16 cellular contexts compared by ENCODE assay signal in genomic region chr19:5563941-5564612, GRCh38. TPM values are rescaled to one million over a fixed set of nuclear protein-coding genes. Genes with fewer than 3 reads are reported as not detected.
DNase-seq lines count a peak whose midpoint lies in the region; ATAC-seq and TF ChIP-seq lines count a peak whose summit lies in the region.
"Had no signal": no experiment of that assay in that cellular context is flagged by ENCODE, and none has a peak within 500 bp of the region (broad histone marks: within the 10 kb centered on the region; RNA-seq: fewer than 3 reads in every experiment).

No MANE protein-coding gene starts in this region.

- H3K4ac ChIP-seq in mesenchymal stem cell (ENCODE audit: low read depth in 1 of 2, low read length in 2 of 2) = no peak overlapping the region

- peaks cover 0 to 16% (median 7%) of the 10 kb centered on the region in 10 experiments; a peak in 11 of 20 replicates for H3K4me1 ChIP-seq in BLaER1 treated with 17β-estradiol and CSF1 and Interleukin-3, amounts not matched to agents 10 nM and 100 nM
- H3K4me1 ChIP-seq in mesenchymal stem cell (ENCODE audit: control insufficient read depth, insufficient read depth, low read depth, low read length) = peaks cover 8% of the 10 kb centered on the region
- H3K4me1 ChIP-seq in heart left ventricle = peaks cover 0 to 5% (median 0%) of the 10 kb centered on the region in 12 donors
- H3K4me1 ChIP-seq: psoas muscle had no signal

- intact Hi-C loops in heart left ventricle (cut with DNase I) = no loop called here

- H2BK120ac ChIP-seq in mesenchymal stem cell (ENCODE audit: low read depth, low read length) = no peak overlapping the region

- no peak overlapping the region for H3K4me3 ChIP-seq in BLaER1 treated with 17β-estradiol and CSF1 and Interleukin-3, amounts not matched to agents 10 nM and 100 nM
- no peak overlapping the region for H3K4me3 ChIP-seq in mesenchymal stem cell (ENCODE audit: insufficient read depth in 1 of 2, low read depth in 1 of 2, low read length in 2 of 2)
- H3K4me3 ChIP-seq in heart left ventricle = no peak overlapping the region
- H3K4me3 ChIP-seq: psoas muscle, SK-N-MC had no signal

- peak overlapping the region in 2 of 11 experiments; percentile 2 to 7; a peak in 1 of 22 replicates for H3K27ac ChIP-seq in BLaER1 treated with 17β-estradiol and CSF1 and Interleukin-3, amounts not matched to agents 10 nM and 100 nM
- H3K27ac ChIP-seq in mesenchymal stem cell (ENCODE audit: low read length, poor library complexity, severe bottlenecking) (no peak overlapping the region), heart left ventricle (no peak overlapping the region)
- H3K27ac ChIP-seq: psoas muscle, SK-N-MC had no signal

- no peak overlapping the region for H4K91ac ChIP-seq in mesenchymal stem cell (ENCODE audit: low read length)

- H2BK12ac ChIP-seq in mesenchymal stem cell (ENCODE audit: low read length in 2 of 2) = no peak overlapping the region

- H2AFZ ChIP-seq in mesenchymal stem cell (ENCODE audit: low read depth, low read length) = no peak overlapping the region

- peaks cover 8 to 14% (median 10%) of the 10 kb centered on the region in 11 experiments for H3K9me3 ChIP-seq in BLaER1 treated with 17β-estradiol and CSF1 and Interleukin-3, amounts not matched to agents 10 nM and 100 nM (replicated peaks in 1 of 11)
- H3K9me3 ChIP-seq in mesenchymal stem cell (ENCODE audit: control insufficient read depth, low read length) (peaks cover 11% of the 10 kb centered on the region), heart left ventricle (peaks cover 0 to 12% (median 4%) of the 10 kb centered on the region in 12 donors)

- no peak overlapping the region for H3K23ac ChIP-seq in mesenchymal stem cell (ENCODE audit: low read length in 2 of 2)

- H2BK5ac ChIP-seq in mesenchymal stem cell (ENCODE audit: low read depth, low read length, poor library complexity, severe bottlenecking) = no peak overlapping the region

- 62% methylated on average over 14 of the region's 14 CpGs for WGBS in mesenchymal stem cell
- 32 to 44% (median 35%) methylated on average over 13 to 14 of the region's 14 CpGs for WGBS in heart left ventricle, 4 donors

- no peak overlapping the region; a peak in 1 of 22 replicates for H3K9ac ChIP-seq in BLaER1 treated with 17β-estradiol and CSF1 and Interleukin-3, amounts not matched to agents 10 nM and 100 nM
- H3K9ac ChIP-seq in mesenchymal stem cell (ENCODE audit: low read length) = no peak overlapping the region

- H2BK15ac ChIP-seq in mesenchymal stem cell (ENCODE audit: low read depth, poor library complexity, severe bottlenecking) = no peak overlapping the region

- H3K4me2 ChIP-seq in BLaER1 treated with 17β-estradiol and CSF1 and Interleukin-3, amounts not matched to agents 10 nM and 100 nM = peak overlapping the region in 8 of 11 experiments; percentile 10 to 37 (median 24); a peak in 6 of 22 replicates
- no peak overlapping the region for H3K4me2 ChIP-seq in mesenchymal stem cell (ENCODE audit: low read length, poor library complexity, severe bottlenecking)

- no peaks in the 10 kb centered on the region for H3K79me1 ChIP-seq in mesenchymal stem cell (replicated peaks; ENCODE audit: low read length, poor library complexity, severe bottlenecking)

- peaks cover 13% of the 10 kb centered on the region; the same call in 1 of the 2 replicates for H3K9me3 Mint-ChIP-seq in HFFc6

- no peaks in the 10 kb centered on the region; a peak in 1 of 22 replicates for H3K36me3 ChIP-seq in BLaER1 treated with 17β-estradiol and CSF1 and Interleukin-3, amounts not matched to agents 10 nM and 100 nM
- H3K36me3 ChIP-seq in mesenchymal stem cell (ENCODE audit: control insufficient read depth in 1 of 2, insufficient read depth in 2 of 2, low read depth in 1 of 2, low read length in 2 of 2) = no peaks in the 10 kb centered on the region
- H3K36me3 ChIP-seq in heart left ventricle = no peaks in the 10 kb centered on the region

- no peaks in the 10 kb centered on the region for H3K4me1 Mint-ChIP-seq in HFFc6 (ENCODE audit: low read depth)

- no peak overlapping the region for H4K8ac ChIP-seq in mesenchymal stem cell (ENCODE audit: low read length)

- TF ChIP-seq CTCF in HFFc6 (IDR thresholded peaks at IDR 0.05) = no peak
- no peak for TF ChIP-seq CTCF in heart left ventricle (IDR thresholded peaks at IDR 0.05)

- no peak overlapping the region for H3K18ac ChIP-seq in mesenchymal stem cell (ENCODE audit: low read depth in 1 of 2, low read length in 2 of 2)

- no peaks in the 10 kb centered on the region for H3K27me3 ChIP-seq in BLaER1 treated with 17β-estradiol and CSF1 and Interleukin-3, amounts not matched to agents 10 nM and 100 nM
- H3K27me3 ChIP-seq in mesenchymal stem cell (ENCODE audit: control insufficient read depth in 1 of 2, insufficient read depth in 1 of 2, low read length in 2 of 2) = peaks cover 51 to 81% of the 10 kb centered on the region in 2 experiments
- peaks cover 7 to 71% (median 23%) of the 10 kb centered on the region in 9 donors for H3K27me3 ChIP-seq in heart left ventricle

- peaks cover 8% of the 10 kb centered on the region; the same call in 1 of the 2 replicates for H3K36me3 Mint-ChIP-seq in HFFc6 (ENCODE audit: low read depth)

- DNase-seq in HFFc6 (peak; percentile 74), amniotic epithelial cell (ENCODE audit: low read depth) (peak; percentile 8), mesenchymal stem cell (peak; percentile 67), heart left ventricle (no peak), OCI-M1 (lab: John Stamatoyannopoulos, UW) (no peak), NCI-H1105 (lab: John Stamatoyannopoulos, UW) (no peak)
- DNase-seq: activated T-cell treated with anti-CD3 and anti-CD28 coated beads, Interleukin-2, amount 50 U/mL, for 48 hours; HCEC 1CT; Kasumi-1; NCI-H226; psoas muscle; stimulated activated CD4-positive, alpha-beta T cell treated with anti-CD3 and anti-CD28 coated beads, Interleukin-4, amount 100 ng/mL, for 4 hours had no signal

- ATAC-seq in heart left ventricle (no peak), GM18861 (IDR thresholded peaks at IDR 0.05; ENCODE audit: unreplicated experiment) (no peak)
- ATAC-seq: activated CD4-positive, CD25-positive, alpha-beta regulatory T cell treated with anti-CD3 and anti-CD28 coated beads, Interleukin-2, amount 50 U/mL, for 24 hours; psoas muscle had no signal

- H3K14ac ChIP-seq in mesenchymal stem cell (ENCODE audit: low read length in 2 of 2) = no peak overlapping the region

- TF ChIP-seq POLR2A in heart left ventricle (IDR thresholded peaks at IDR 0.05) = no peak

- peaks cover 14% of the 10 kb centered on the region for H3K27me3 Mint-ChIP-seq in HFFc6 (ENCODE audit: insufficient read depth)

- H4K20me1 ChIP-seq in BLaER1 treated with 17β-estradiol and CSF1 and Interleukin-3, amounts not matched to agents 10 nM and 100 nM = peaks cover 0 to 5% (median 0%) of the 10 kb centered on the region in 11 experiments; a peak in 1 of 22 replicates

- no peak overlapping the region for H3K27ac Mint-ChIP-seq in HFFc6

- no peak overlapping the region for H3K4me3 Mint-ChIP-seq in HFFc6

- no peak overlapping the region for H2AK5ac ChIP-seq in mesenchymal stem cell (ENCODE audit: low read length, severe bottlenecking)

RNA-seq across cellular contexts. Expression of gene TINCR, which starts 3.7 kb away (rescaled TPM):
- total RNA-seq in HFFc6 (2021; fragmentation: NEBNext Ultra II Directional; extraction: Animal tissue kit (Norgen Biotek cat#: 25700)) = under 1 TPM in 5 of 6 experiments, not detected in 1; 0.05 to 0.34 (median 0.13) TPM
- polyA plus RNA-seq in mesenchymal stem cell (2013, experiment 1 of 2) = 0.08 TPM
- polyA plus RNA-seq in mesenchymal stem cell (2013, experiment 2 of 2) = 0.03 TPM
- under 1 TPM in 4 of 9 donors, not detected in 5; 0.17 to 0.44 (median 0.30) TPM for total RNA-seq in heart left ventricle
- under 1 TPM in 1 of 2 donors, not detected in 1; 0.07 TPM for polyA plus RNA-seq in heart left ventricle

RNA-seq across cellular contexts. Expression of gene SAFB2, which starts 58.5 kb away (rescaled TPM):
- total RNA-seq in HFFc6 (2021; fragmentation: NEBNext Ultra II Directional; extraction: Animal tissue kit (Norgen Biotek cat#: 25700)) = 10 to 100 TPM; 30.4 to 41.8 (median 37.3) TPM
- polyA plus RNA-seq in mesenchymal stem cell (2013, experiment 1 of 2) = 25.9 TPM
- polyA plus RNA-seq in mesenchymal stem cell (2013, experiment 2 of 2) = 24.3 TPM
- total RNA-seq in heart left ventricle = 10 to 100 TPM; 14.2 to 56.7 (median 44.2) TPM
- polyA plus RNA-seq in heart left ventricle = 10 to 100 TPM; 32.8 to 49.7 TPM

RNA-seq across cellular contexts. Expression of gene SAFB, which starts 58.8 kb away (rescaled TPM):
- 10 to 100 TPM; 41.7 to 53.6 (median 49.3) TPM for total RNA-seq in HFFc6 (2021; fragmentation: NEBNext Ultra II Directional; extraction: Animal tissue kit (Norgen Biotek cat#: 25700))
- polyA plus RNA-seq in mesenchymal stem cell (2013, experiment 1 of 2) = 32.5 TPM
- 30.9 TPM for polyA plus RNA-seq in mesenchymal stem cell (2013, experiment 2 of 2)
- total RNA-seq in heart left ventricle = 10 to 100 TPM; 22.3 to 59.6 (median 48.0) TPM
- polyA plus RNA-seq in heart left ventricle = 10 to 100 TPM; 43.5 to 48.9 TPM

Comparison
In these comparisons a context has a peak if more than half of its experiments do, and no peak if none do; other contexts are left out.
1. DNase-seq: peak in HFFc6 (single experiment), amniotic epithelial cell (single experiment) and mesenchymal stem cell (single experiment); none in heart left ventricle (0 of 5), OCI-M1 (single experiment) and NCI-H1105 (single experiment).